In genomic region chr11:59706518-59707285, GRCh38 we compare ENCODE assay signal across 10 cellular contexts. TPM values are rescaled to one million over a fixed set of nuclear protein-coding genes. Genes with fewer than 3 reads are reported as not detected.
DNase-seq lines count a peak whose midpoint lies in the region; ATAC-seq and TF ChIP-seq lines count a peak whose summit lies in the region.
"Had no signal": no experiment of that assay in that cellular context is flagged by ENCODE, and none has a peak within 500 bp of the region (broad histone marks: within the 10 kb centered on the region; RNA-seq: fewer than 3 reads in every experiment).

No MANE protein-coding gene starts in this region.

- in situ Hi-C loops in Panc1 (cut with HindIII; ENCODE audit: low pct_unique_long_range_greater_than_20kb, low sequenced_read_pairs): no loop called here

- peak; percentile 97 for DNase-seq in EL
- peak; percentile 35 for DNase-seq in Panc1 (ENCODE audit: low read depth, low spot score)
- peak; percentile 90 for DNase-seq in epithelial cell of prostate (ENCODE audit: low read depth, low spot score)
- DNase-seq in progenitor cell of endocrine pancreas (ENCODE audit: low spot score, unreplicated experiment): no peak
- no peak for DNase-seq in effector memory CD4-positive, alpha-beta T cell
- DNase-seq in stimulated activated CD4-positive, alpha-beta T cell treated with anti-CD3 and anti-CD28 coated beads, Interleukin-4, amount 100 ng/mL, for 4 hours: no peak
- no peak for DNase-seq in MV-4-11 (lab: John Stamatoyannopoulos, UW)
- DNase-seq: RPMI8226 had no signal

- no TSS peak for BruUV-seq in Panc1 (replicated peaks; lab: Mats Ljungman, UMichigan)

- no peaks in the 10 kb centered on the region for H3K27me3 Mint-ChIP-seq in progenitor cell of endocrine pancreas

- peak overlapping the region; percentile 77 for H3K27ac ChIP-seq in Panc1 (ENCODE audit: low read length)
- peak overlapping the region; percentile 95 for H3K27ac ChIP-seq in epithelial cell of prostate
- no peak overlapping the region for H3K27ac ChIP-seq in effector memory CD4-positive, alpha-beta T cell (ENCODE audit: insufficient read depth, low read length, poor library complexity, severe bottlenecking)
- H3K27ac ChIP-seq: parathyroid adenoma had no signal

- no peak overlapping the region for H3K4me3 Mint-ChIP-seq in progenitor cell of endocrine pancreas (ENCODE audit: low read depth)

- intact Hi-C loops in Panc1 (cut with micrococcal nuclease; ENCODE audit: unreplicated experiment): no loop called here

- ATAC-seq in Panc1: peak; percentile 94
- ATAC-seq in HG03354 (IDR thresholded peaks at IDR 0.05; ENCODE audit: poor library complexity, severe bottlenecking, unreplicated experiment): no peak

- no peak for TF ChIP-seq CTCF in Panc1 (IDR thresholded peaks at IDR 0.05)
- TF ChIP-seq CTCF in progenitor cell of endocrine pancreas (IDR thresholded peaks at IDR 0.05; ENCODE audit: unreplicated experiment): no peak

- POLR2A ChIA-PET in Panc1 (lab: Charles Lee): no interaction called here

- CTCF ChIA-PET in Panc1 (lab: Charles Lee): no interaction called here

- peak overlapping the region; percentile 95 for H3K27ac Mint-ChIP-seq in progenitor cell of endocrine pancreas

- H3K4me3 ChIP-seq in Panc1 (ENCODE audit: low read depth in 2 of 2, low read length in 2 of 2): no peak overlapping the region
- no peak overlapping the region for H3K4me3 ChIP-seq in effector memory CD4-positive, alpha-beta T cell (ENCODE audit: insufficient read depth, low read depth, low read length, poor library complexity, severe bottlenecking)

- peaks cover 13% of the 10 kb centered on the region for H3K9me3 Mint-ChIP-seq in progenitor cell of endocrine pancreas (ENCODE audit: low read depth)

- peaks cover 30% of the 10 kb centered on the region for H3K4me1 Mint-ChIP-seq in progenitor cell of endocrine pancreas (ENCODE audit: low read depth)

- no peaks in the 10 kb centered on the region for H3K27me3 ChIP-seq in Panc1 (ENCODE audit: control insufficient read depth, insufficient read depth, low read length)
- H3K27me3 ChIP-seq in effector memory CD4-positive, alpha-beta T cell (replicated peaks; ENCODE audit: control insufficient read depth, insufficient read depth, low read length, poor library complexity, severe bottlenecking): no peaks in the 10 kb centered on the region

- H3K36me3 ChIP-seq in Panc1 (ENCODE audit: control insufficient read depth, insufficient read depth, low read length): no peaks in the 10 kb centered on the region
- H3K36me3 ChIP-seq in effector memory CD4-positive, alpha-beta T cell (ENCODE audit: control insufficient read depth, insufficient read depth, low read length): no peaks in the 10 kb centered on the region

- peaks cover 3% of the 10 kb centered on the region for H3K36me3 Mint-ChIP-seq in progenitor cell of endocrine pancreas (ENCODE audit: insufficient read depth)

- H3K4me1 ChIP-seq in Panc1 (ENCODE audit: control insufficient read depth, insufficient read depth, low read length): peaks cover 13% of the 10 kb centered on the region; the same call in 1 of the 2 replicates
- no peaks in the 10 kb centered on the region for H3K4me1 ChIP-seq in effector memory CD4-positive, alpha-beta T cell (ENCODE audit: control insufficient read depth, insufficient read depth, low read length, poor library complexity, severe bottlenecking)
- H3K4me1 ChIP-seq: parathyroid adenoma had no signal

- no peaks in the 10 kb centered on the region for H3K9me3 ChIP-seq in Panc1 (ENCODE audit: control insufficient read depth, insufficient read depth, low read depth, low read length)
- no peaks in the 10 kb centered on the region for H3K9me3 ChIP-seq in effector memory CD4-positive, alpha-beta T cell (ENCODE audit: control insufficient read depth, low read length)

RNA-seq across cellular contexts. Expression of gene OR10V1, which starts 6.9 kb away (rescaled TPM):
- total RNA-seq in Panc1 (2021; ENCODE audit: unreplicated experiment): not detected
- polyA plus RNA-seq in Panc1 (2012; ENCODE audit: insufficient read length): not detected
- not detected in 2 replicates for total RNA-seq in progenitor cell of endocrine pancreas

RNA-seq across cellular contexts. Expression of gene PATL1, which starts 37.9 kb away (rescaled TPM):
- total RNA-seq in Panc1 (2021; ENCODE audit: unreplicated experiment) (57.0 TPM), progenitor cell of endocrine pancreas (43.0 and 43.7 TPM in 2 replicates)
- 29.2 TPM for polyA plus RNA-seq in Panc1 (2012; ENCODE audit: insufficient read length)

RNA-seq across cellular contexts. Expression of gene STX3, which starts 48.5 kb away (rescaled TPM):
- total RNA-seq in Panc1 (2021; ENCODE audit: unreplicated experiment) (34.8 TPM), progenitor cell of endocrine pancreas (91.5 and 113 TPM in 2 replicates)
- polyA plus RNA-seq in Panc1 (2012; ENCODE audit: insufficient read length): 18.8 TPM

Comparison
In these comparisons a context has a peak if more than half of its experiments do, and no peak if none do; other contexts are left out.
1. DNase-seq: peak in EL (single experiment), Panc1 (single experiment) and epithelial cell of prostate (single experiment); none in progenitor cell of endocrine pancreas (single experiment), effector memory CD4-positive, alpha-beta T cell (0 of 3), stimulated activated CD4-positive, alpha-beta T cell treated with anti-CD3 and anti-CD28 coated beads, Interleukin-4, amount 100 ng/mL, for 4 hours (0 of 2) and MV-4-11 (single experiment).